Comparison of ENCODE assay signal across 8 cellular contexts in the genomic region with DNA sequence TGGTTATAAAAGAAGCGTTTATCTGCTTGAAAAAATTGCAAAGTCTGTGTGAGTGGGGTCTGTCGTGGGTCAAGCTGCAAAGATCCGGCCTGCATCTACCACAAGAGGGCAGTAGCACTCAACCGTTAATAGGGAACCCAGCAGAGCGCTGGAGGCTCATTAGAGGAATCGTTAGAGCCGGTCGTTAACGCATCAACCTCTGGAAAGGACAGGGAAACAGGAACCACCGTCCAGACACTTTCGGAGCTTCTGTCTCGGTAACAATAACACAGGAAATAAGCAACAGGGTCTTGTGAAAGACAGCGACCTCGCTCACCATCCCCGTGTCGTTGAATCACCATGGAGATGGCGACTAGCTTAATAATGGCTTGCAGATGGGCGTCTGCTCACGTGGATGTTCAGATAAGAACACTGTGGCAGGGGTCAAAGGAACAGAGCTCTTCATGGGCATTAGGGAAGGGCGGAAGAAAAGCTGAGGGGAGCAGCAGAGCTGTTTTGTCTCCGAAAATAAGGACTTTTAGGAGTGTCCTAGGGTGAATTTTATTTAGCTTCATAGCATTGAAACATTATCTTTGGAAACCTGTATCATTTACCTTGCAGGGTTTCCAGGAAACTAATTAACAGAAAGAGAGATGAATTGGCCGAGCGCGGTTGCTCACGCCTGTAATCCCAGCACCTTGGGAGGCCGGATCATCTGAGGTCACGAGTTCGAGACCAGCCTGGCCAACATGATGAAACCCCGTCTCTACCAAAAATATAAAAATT. TPM values are rescaled to one million over a fixed set of nuclear protein-coding genes. Genes with fewer than 3 reads are reported as not detected.
A peak's percentile ranks its signal among the peaks of the same experiment; 100 is the strongest.
DNase-seq lines count a peak whose midpoint lies in the region; TF ChIP-seq lines count a peak whose summit lies in the region.

No MANE protein-coding gene starts in this region.

- H3K36me3 ChIP-seq in Caco-2 (ENCODE audit: control insufficient read depth, insufficient read depth, low read length) (no peaks in the 10 kb centered on the region), smooth muscle cell (ENCODE audit: low read depth) (no peaks in the 10 kb centered on the region)

- H4K20me1 ChIP-seq in smooth muscle cell (ENCODE audit: low read depth) = no peaks in the 10 kb centered on the region

- no peaks in the 10 kb centered on the region for H3K27me3 ChIP-seq in Caco-2 (replicated peaks; ENCODE audit: control insufficient read depth, insufficient read depth, low read length)
- H3K27me3 ChIP-seq in smooth muscle cell (ENCODE audit: low read depth) = peaks cover 15% of the 10 kb centered on the region

- CTCF ChIA-PET in Caco-2 (lab: Charles Lee) (interaction anchor here (0.5 to 2.0 kb wide), 23 partner anchors 9 to 714 kb away, joined by 3 to 56 read pairs (median 4); a partner anchor contains a TSS), HEK293T (lab: Yijun Ruan, JAX) (interaction anchor here (0.6 to 4.1 kb wide), 28 partner anchors 9 to 481 kb away, joined by 3 to 50 read pairs (median 4); a partner anchor contains a TSS)

- intact Hi-C loops in Caco-2 (cut with micrococcal nuclease; ENCODE audit: unreplicated experiment) = loop anchor here (1.0 to 2.0 kb wide), 3 partner anchors 132 to 232 kb away; no protein-coding TSS in a partner anchor

- peak; percentile 94 to 97 for TF ChIP-seq CTCF in Caco-2 (IDR thresholded peaks at IDR 0.05; ENCODE audit: insufficient read depth in 1 of 2, low read depth in 1 of 2, low read length in 1 of 2, severe bottlenecking in 1 of 2, unreplicated experiment in 1 of 2)
- peak; percentile 100 for TF ChIP-seq CTCF in VCaP (conservative IDR thresholded peaks at IDR 0.05)
- peak; percentile 93 for TF ChIP-seq CTCF in cardiac fibroblast (IDR thresholded peaks at IDR 0.05; ENCODE audit: low read depth, low read length)
- peak; percentile 89 for TF ChIP-seq CTCF in smooth muscle cell (IDR thresholded peaks at IDR 0.05; ENCODE audit: borderline replicate concordance, insufficient read depth, poor library complexity, severe bottlenecking)

- H3K79me2 ChIP-seq in smooth muscle cell (ENCODE audit: low read depth) = no peaks in the 10 kb centered on the region

- H3K9me3 ChIP-seq in Caco-2 (no peaks in the 10 kb centered on the region), smooth muscle cell (replicated peaks; ENCODE audit: low read depth) (no peaks in the 10 kb centered on the region)

- no peak overlapping the region for H3K9ac ChIP-seq in smooth muscle cell (ENCODE audit: low read depth)

- peak; percentile 86 to 90 for DNase-seq in Caco-2
- peak; percentile 69 for DNase-seq in HEK293T (ENCODE audit: extremely low spot score)
- peak; percentile 67 for DNase-seq in NCI-H2196 (lab: John Stamatoyannopoulos, UW; ENCODE audit: unreplicated experiment)
- peak; percentile 85 to 89 for DNase-seq in cardiac fibroblast (ENCODE audit: low read depth in 2 of 2)
- peak; percentile 64 to 67 (median 64) for DNase-seq in immature natural killer cell
- DNase-seq in smooth muscle cell (lab: John Stamatoyannopoulos, UW; ENCODE audit: unreplicated experiment) = peak; percentile 24
- DNase-seq in mesenteric fat pad (ENCODE audit: low spot score) = no peak

- H3K9me3 Mint-ChIP-seq in Caco-2 (ENCODE audit: unreplicated experiment) (no peaks in the 10 kb centered on the region), immature natural killer cell (no peaks in the 10 kb centered on the region)

- H3K27me3 Mint-ChIP-seq in Caco-2 (ENCODE audit: insufficient read depth, unreplicated experiment) (no peaks in the 10 kb centered on the region), immature natural killer cell (ENCODE audit: low read depth in 3 of 3) (peaks cover 0 to 4% (median 4%) of the 10 kb centered on the region in 3 donors)

- peak overlapping the region; percentile 80 for H3K4me2 ChIP-seq in smooth muscle cell

- H3K4me3 ChIP-seq in Caco-2 (ENCODE audit: low read depth, low read length) = peak overlapping the region; percentile 42
- H3K4me3 ChIP-seq in cardiac fibroblast (replicated peaks in 1 of 2; ENCODE audit: low read depth in 2 of 2, low read length in 2 of 2) = peak overlapping the region; percentile 45 to 50
- peak overlapping the region; percentile 47 for H3K4me3 ChIP-seq in smooth muscle cell

- BruUV-seq in Caco-2 (replicated peaks; lab: Mats Ljungman, UMichigan) = no TSS peak

- peak overlapping the region; percentile 73 for H3K4me3 Mint-ChIP-seq in Caco-2 (ENCODE audit: unreplicated experiment)
- H3K4me3 Mint-ChIP-seq in immature natural killer cell = peak overlapping the region; percentile 75 to 86 (median 85)

- H3K36me3 Mint-ChIP-seq in Caco-2 (ENCODE audit: insufficient read depth, unreplicated experiment) (no peaks in the 10 kb centered on the region), immature natural killer cell (no peaks in the 10 kb centered on the region)

- H2AFZ ChIP-seq in smooth muscle cell (ENCODE audit: low read depth) = peak overlapping the region; percentile 69

- POLR2A ChIA-PET in Caco-2 (lab: Charles Lee) (interaction anchor here (0.7 to 1.7 kb wide), 3 partner anchors 10 to 131 kb away, joined by 3 to 4 read pairs (median 3); a partner anchor contains a TSS), HEK293T (lab: Yijun Ruan, JAX) (interaction anchor here (0.6 to 1.9 kb wide), 12 partner anchors 8 to 372 kb away, joined by 3 to 8 read pairs (median 5); a partner anchor contains a TSS)

- H3K27ac ChIP-seq in VCaP (peak overlapping the region; percentile 38), smooth muscle cell (ENCODE audit: low read depth) (no peak overlapping the region)

- 28% methylated on average over 29 of the region's 29 CpGs for WGBS in smooth muscle cell (ENCODE audit: low lambda C conversion rate)

- H3K27ac Mint-ChIP-seq in Caco-2 (ENCODE audit: unreplicated experiment) (peak overlapping the region; percentile 80), immature natural killer cell (peak overlapping the region in 5 of 6 donors; percentile 4 to 77 (median 42))

- H3K4me1 Mint-ChIP-seq in Caco-2 (ENCODE audit: low read depth, unreplicated experiment) = peaks cover 7% of the 10 kb centered on the region
- H3K4me1 Mint-ChIP-seq in immature natural killer cell = peaks cover 6% of the 10 kb centered on the region in 2 donors

- H3F3A ChIP-seq in smooth muscle cell (ENCODE audit: low read depth) = no peaks in the 10 kb centered on the region

- no peaks in the 10 kb centered on the region for H3K4me1 ChIP-seq in Caco-2
- H3K4me1 ChIP-seq in smooth muscle cell (ENCODE audit: low read depth) = no peaks in the 10 kb centered on the region

TF ChIP-seq in HEK293T, 16 proteins besides CTCF, POLR2A, EP300 and RAD21:
- TF ChIP-seq L3MBTL2 (conservative IDR thresholded peaks at IDR 0.05) (peak; percentile 38; the same call in 1 of the 2 replicates), ARNT (IDR thresholded peaks at IDR 0.05) (no peak)

RNA-seq across cellular contexts. Expression of a gene that starts 11.9 kb away (rescaled TPM):
- total RNA-seq in Caco-2 (2022) (25.4 and 28.0 TPM in 2 replicates), smooth muscle cell (4.9 and 8.6 TPM in 2 replicates), mesenteric fat pad (37.1 TPM)
- polyA plus RNA-seq in immature natural killer cell (10 to 100 TPM in 2 of 3 donors, 1 to 10 TPM in 1; 5.0 to 38.8 (median 14.3) TPM), smooth muscle cell (31.4 and 36.6 TPM in 2 replicates)
